Comparison of ENCODE assay signal across 18 cellular contexts in genomic region chr2:1911811-1912210, GRCh38.
A peak's percentile ranks its signal among the peaks of the same experiment; 100 is the strongest.
DNase-seq lines count a peak whose midpoint lies in the region; ATAC-seq and TF ChIP-seq lines count a peak whose summit lies in the region.
"Had no signal": no experiment of that assay in that cellular context is flagged by ENCODE, and none has a peak within 500 bp of the region (broad histone marks: within the 10 kb centered on the region; RNA-seq: fewer than 3 reads in every experiment).

No MANE protein-coding gene starts in this region.

- DNase-seq in right atrium auricular region (ENCODE audit: low spot score) = peak; percentile 23
- no peak for DNase-seq in heart right ventricle
- DNase-seq in chondrocyte (ENCODE audit: low spot score) = peak; percentile 91
- DNase-seq in posterior vena cava (ENCODE audit: low spot score) = peak; percentile 56
- DNase-seq in NCI-H187 (lab: John Stamatoyannopoulos, UW) = no peak
- no peak for DNase-seq in NCI-H1048 (lab: John Stamatoyannopoulos, UW)
- DNase-seq: AML-193; Caco-2; CD4-positive, alpha-beta T cell; GDM1; GM23248; HFFc6; KBM-7 had no signal

- no peak for TF ChIP-seq CTCF in right atrium auricular region (IDR thresholded peaks at IDR 0.05)
- no peak for TF ChIP-seq CTCF in heart right ventricle (IDR thresholded peaks at IDR 0.05)
- no peak for TF ChIP-seq CTCF in chondrocyte (IDR thresholded peaks at IDR 0.05)

- no peaks in the 10 kb centered on the region for H3K9me3 Mint-ChIP-seq in chondrocyte (ENCODE audit: low read depth)
- H3K9me3 Mint-ChIP-seq: CD4-positive, alpha-beta T cell had no signal

- H3K27ac Mint-ChIP-seq in chondrocyte (ENCODE audit: unreplicated experiment) = no peak overlapping the region
- H3K27ac Mint-ChIP-seq: CD4-positive, alpha-beta T cell; HFFc6 had no signal

- peaks cover 27% of the 10 kb centered on the region for H3K27me3 Mint-ChIP-seq in chondrocyte (ENCODE audit: low read depth)

- no peak overlapping the region for H3K27ac ChIP-seq in right atrium auricular region
- no peak overlapping the region for H3K27ac ChIP-seq in heart right ventricle
- H3K27ac ChIP-seq: 22Rv1, A549, C4-2B, GM23248 had no signal

- peaks cover 7% of the 10 kb centered on the region for H3K4me1 Mint-ChIP-seq in chondrocyte (ENCODE audit: low read depth)

- H3K4me3 ChIP-seq in right atrium auricular region (no peak overlapping the region), heart right ventricle (no peak overlapping the region)
- H3K4me3 ChIP-seq: A549, GM23248 had no signal

- no peaks in the 10 kb centered on the region for H3K27me3 ChIP-seq in right atrium auricular region
- peaks cover 0 to 14% (median 0%) of the 10 kb centered on the region in 7 donors for H3K27me3 ChIP-seq in heart right ventricle

- H3K9me3 ChIP-seq in right atrium auricular region (no peaks in the 10 kb centered on the region), heart right ventricle (no peaks in the 10 kb centered on the region)
- H3K9me3 ChIP-seq: A549, Caco-2 had no signal

- H3K36me3 Mint-ChIP-seq in chondrocyte (ENCODE audit: low read depth) = no peaks in the 10 kb centered on the region

- WGBS in heart right ventricle, 2 donors = 91% methylated on average over 15 of the region's 15 CpGs

- H3K36me3 ChIP-seq in right atrium auricular region = no peaks in the 10 kb centered on the region
- H3K36me3 ChIP-seq in heart right ventricle = no peaks in the 10 kb centered on the region

- H3K4me3 Mint-ChIP-seq in chondrocyte (ENCODE audit: unreplicated experiment) = no peak overlapping the region
- H3K4me3 Mint-ChIP-seq: CD4-positive, alpha-beta T cell; HFFc6 had no signal

- no peak for ATAC-seq in heart right ventricle
- ATAC-seq in HG02885 (IDR thresholded peaks at IDR 0.05; ENCODE audit: poor library complexity, unreplicated experiment) = no peak
- ATAC-seq: A549, HCT116 had no signal

- no peaks in the 10 kb centered on the region for H3K4me1 ChIP-seq in right atrium auricular region
- peaks cover 0 to 6% (median 0%) of the 10 kb centered on the region in 9 donors for H3K4me1 ChIP-seq in heart right ventricle
- H3K4me1 ChIP-seq: A549, Caco-2 had no signal

- intact Hi-C loops in heart right ventricle (cut with DNase I) = loop anchor here in 8 of 10 donors (2.0 to 10.0 kb wide), 5 partner anchors 203 to 383 kb away; no protein-coding TSS in a partner anchor
- intact Hi-C loops in posterior vena cava (cut with DNase I) = no loop called here

Comparison
In these comparisons a context has a peak if more than half of its experiments do, and no peak if none do; other contexts are left out.
1. DNase-seq: peak in right atrium auricular region (single experiment), chondrocyte (single experiment) and posterior vena cava (single experiment); none in heart right ventricle (0 of 2), NCI-H187 (0 of 2) and NCI-H1048 (single experiment).
2. intact Hi-C loops: an anchor here in heart right ventricle (2.0 to 10.0 kb wide); none called in posterior vena cava.